Comparison of ENCODE assay signal across 10 cellular contexts in genomic region chr4:109994415-109994827, GRCh38.
A peak's percentile ranks its signal among the peaks of the same experiment; 100 is the strongest.
DNase-seq lines count a peak whose midpoint lies in the region; ATAC-seq and TF ChIP-seq lines count a peak whose summit lies in the region.
"Had no signal": no experiment of that assay in that cellular context is flagged by ENCODE, and none has a peak within 500 bp of the region (broad histone marks: within the 10 kb centered on the region; RNA-seq: fewer than 3 reads in every experiment).

No MANE protein-coding gene starts in this region.

- no peak overlapping the region for H3K4me3 Mint-ChIP-seq in endothelial cell (ENCODE audit: unreplicated experiment)

- no peaks in the 10 kb centered on the region for H3K36me3 Mint-ChIP-seq in endothelial cell (ENCODE audit: low read depth, unreplicated experiment)

- intact Hi-C loops in Right ventricle myocardium inferior (cut with DNase I), result no loop called here

- H3K27ac Mint-ChIP-seq in endothelial cell (ENCODE audit: unreplicated experiment), result no peak overlapping the region

- H3K27me3 Mint-ChIP-seq in endothelial cell (ENCODE audit: unreplicated experiment), result no peaks in the 10 kb centered on the region

- peaks cover 3% of the 10 kb centered on the region for H3K4me1 Mint-ChIP-seq in endothelial cell (ENCODE audit: unreplicated experiment)

- peak; percentile 15 for DNase-seq in SW480 (ENCODE audit: low spot score)
- DNase-seq in Right ventricle myocardium inferior (ENCODE audit: missing footprints), result no peak
- no peak for DNase-seq in endothelial cell (ENCODE audit: low spot score)
- DNase-seq in NCI-H524 treated with DMSO at 0.1 percent for 48 hours (lab: John Stamatoyannopoulos, UW), result no peak
- DNase-seq in EL, result no peak
- DNase-seq: hippocampal formation, PC-9 had no signal

- H3K9me3 Mint-ChIP-seq in endothelial cell (ENCODE audit: unreplicated experiment), result no peaks in the 10 kb centered on the region

- no peak for TF ChIP-seq CTCF in endothelial cell (IDR thresholded peaks at IDR 0.05; ENCODE audit: unreplicated experiment)

- ATAC-seq in GM18508 (IDR thresholded peaks at IDR 0.05; ENCODE audit: insufficient read depth, unreplicated experiment), result peak; percentile 66
- peak; percentile 63 for ATAC-seq in GM21390 (IDR thresholded peaks at IDR 0.05; ENCODE audit: unreplicated experiment)
- ATAC-seq in HG03139 (IDR thresholded peaks at IDR 0.05; ENCODE audit: unreplicated experiment), result peak; percentile 48
- no peak for ATAC-seq in Right ventricle myocardium inferior
